In the genomic region with DNA sequence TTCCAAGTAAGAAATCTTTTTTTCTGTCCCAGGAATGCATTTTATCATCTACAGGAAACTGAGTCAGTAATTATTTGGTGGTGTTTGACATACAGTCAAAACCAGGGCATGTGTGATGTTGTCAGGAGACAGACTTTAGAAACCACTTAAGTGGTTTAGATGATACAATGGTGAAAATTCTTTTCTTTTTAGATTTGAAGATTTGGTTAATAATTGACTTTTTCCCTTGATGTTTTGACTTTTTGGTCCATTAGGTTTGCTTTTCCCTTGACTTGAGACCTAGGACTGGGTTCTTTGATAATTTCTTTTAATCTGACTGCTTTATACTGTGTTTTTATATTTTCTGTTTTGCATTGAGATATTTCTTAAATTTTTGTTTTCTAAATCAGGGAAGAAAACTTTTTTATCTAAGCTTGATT, we compare ENCODE assay signal across 18 cellular contexts.
DNase-seq lines count a peak whose midpoint lies in the region; ATAC-seq and TF ChIP-seq lines count a peak whose summit lies in the region.
"Had no signal": no experiment of that assay in that cellular context is flagged by ENCODE, and none has a peak within 500 bp of the region (broad histone marks: within the 10 kb centered on the region; RNA-seq: fewer than 3 reads in every experiment).

No MANE protein-coding gene starts in this region.

- no peak for TF ChIP-seq EP300 in SK-N-SH (IDR thresholded peaks at IDR 0.05; ENCODE audit: borderline replicate concordance in 1 of 2, low read depth in 1 of 2, low read length in 1 of 2)

- H3K9me3 ChIP-seq in SK-N-SH = no peaks in the 10 kb centered on the region
- no peaks in the 10 kb centered on the region for H3K9me3 ChIP-seq in fibroblast of lung (ENCODE audit: control insufficient read depth, insufficient read depth, low read depth, low read length)
- no peaks in the 10 kb centered on the region for H3K9me3 ChIP-seq in testis
- H3K9me3 ChIP-seq: BLaER1 treated with 17β-estradiol and CSF1 and Interleukin-3, amounts not matched to agents 10 nM and 100 nM; Peyer's patch had no signal

- H3K9ac ChIP-seq in SK-N-SH = no peak overlapping the region
- H3K9ac ChIP-seq in fibroblast of lung (ENCODE audit: insufficient read depth, low read length) = no peak overlapping the region
- H3K9ac ChIP-seq: BLaER1 treated with 17β-estradiol and CSF1 and Interleukin-3, amounts not matched to agents 10 nM and 100 nM had no signal

- no peak for TF ChIP-seq POLR2A in testis (IDR thresholded peaks at IDR 0.05)

- no peak for ATAC-seq in SK-N-SH treated with all-trans-retinoic acid at 6 μM for 48 hours
- ATAC-seq: GM12878, HCT116 had no signal

- no peak overlapping the region for H3K27ac ChIP-seq in SK-N-SH (ENCODE audit: low read depth in 2 of 2, low read length in 1 of 2)
- H3K27ac ChIP-seq in fibroblast of lung (ENCODE audit: insufficient read depth, low read length) = no peak overlapping the region
- H3K27ac ChIP-seq in substantia nigra (ENCODE audit: low read depth, low read length, poor library complexity, severe bottlenecking) = peak overlapping the region; percentile 89
- H3K27ac ChIP-seq in testis = no peak overlapping the region
- H3K27ac ChIP-seq: BLaER1 treated with 17β-estradiol and CSF1 and Interleukin-3, amounts not matched to agents 10 nM and 100 nM; Peyer's patch had no signal

- H3K36me3 ChIP-seq in SK-N-SH (replicated peaks in 1 of 2; ENCODE audit: control insufficient read depth in 1 of 2, insufficient read depth in 2 of 2, low read length in 1 of 2) (no peaks in the 10 kb centered on the region), fibroblast of lung (ENCODE audit: control insufficient read depth, insufficient read depth, low read length) (no peaks in the 10 kb centered on the region), testis (ENCODE audit: low read depth, missing control alignments) (no peaks in the 10 kb centered on the region)
- H3K36me3 ChIP-seq: BLaER1 treated with 17β-estradiol and CSF1 and Interleukin-3, amounts not matched to agents 10 nM and 100 nM; Peyer's patch had no signal

- intact Hi-C loops in testis (cut with DNase I; ENCODE audit: low total_unique reads) = no loop called here

- no peaks in the 10 kb centered on the region for H3K79me2 ChIP-seq in SK-N-SH (ENCODE audit: insufficient read depth)
- H3K79me2 ChIP-seq in fibroblast of lung (ENCODE audit: control insufficient read depth, insufficient read depth, low read length) = no peaks in the 10 kb centered on the region

- POLR2A ChIA-PET in SK-N-SH (lab: Yijun Ruan, JAX) = no interaction called here

- H3K27me3 ChIP-seq in SK-N-SH (ENCODE audit: insufficient read depth) = no peaks in the 10 kb centered on the region
- no peaks in the 10 kb centered on the region for H3K27me3 ChIP-seq in fibroblast of lung (ENCODE audit: control insufficient read depth, insufficient read depth, low read length)
- no peaks in the 10 kb centered on the region for H3K27me3 ChIP-seq in testis
- H3K27me3 ChIP-seq: BLaER1 treated with 17β-estradiol and CSF1 and Interleukin-3, amounts not matched to agents 10 nM and 100 nM; Peyer's patch had no signal

- TF ChIP-seq CTCF in SK-N-SH (IDR thresholded peaks at IDR 0.05) (no peak), fibroblast of lung (conservative IDR thresholded peaks at IDR 0.05 in 1 of 2, IDR thresholded peaks at IDR 0.05 in 1 of 2; ENCODE audit: low read depth in 1 of 2, low read length in 2 of 2) (no peak), testis (IDR thresholded peaks at IDR 0.05) (no peak), GM13977 (IDR thresholded peaks at IDR 0.05; ENCODE audit: extremely low read depth, insufficient read depth, missing control alignments) (no peak)

- no peak for TF ChIP-seq RAD21 in SK-N-SH (IDR thresholded peaks at IDR 0.05; ENCODE audit: low read length)

- CTCF ChIA-PET in SK-N-SH (lab: Yijun Ruan, JAX) = interaction anchor here (0.7 to 1.3 kb wide), 2 partner anchors 34 to 150 kb away, joined by 3 read pairs; no protein-coding TSS in a partner anchor

- no peaks in the 10 kb centered on the region; a peak in 1 of 4 replicates for H3K4me1 ChIP-seq in SK-N-SH (ENCODE audit: control insufficient read depth in 1 of 2, insufficient read depth in 2 of 2, low read depth in 1 of 2, low read length in 1 of 2)
- H3K4me1 ChIP-seq in fibroblast of lung (ENCODE audit: control insufficient read depth, extremely low read depth, insufficient read depth, low read length) = no peaks in the 10 kb centered on the region
- no peaks in the 10 kb centered on the region for H3K4me1 ChIP-seq in testis
- H3K4me1 ChIP-seq: BLaER1 treated with 17β-estradiol and CSF1 and Interleukin-3, amounts not matched to agents 10 nM and 100 nM; Peyer's patch had no signal

- H3K9me2 ChIP-seq in SK-N-SH = no peaks in the 10 kb centered on the region

- DNase-seq in SK-N-SH = no peak
- DNase-seq in amniotic epithelial cell (ENCODE audit: low read depth) = peak; percentile 16
- peak in 1 of 2 donors; percentile 68 for DNase-seq in fibroblast of lung (ENCODE audit: low read depth in 2 of 2)
- no peak for DNase-seq in substantia nigra (lab: John Stamatoyannopoulos, UW)
- DNase-seq in testis = no peak
- DNase-seq in GM13977 (ENCODE audit: low spot score) = no peak
- DNase-seq in SHP77 (lab: John Stamatoyannopoulos, UW) = no peak
- DNase-seq: 8988T, IMR-90, Kasumi-1, NCI-H1417, NCI-H2029 treated with DMSO at 0.1 percent for 48 hours, NCI-H510A treated with DMSO at 0.1 percent for 48 hours, Peyer's patch had no signal

- H4K20me1 ChIP-seq in SK-N-SH (ENCODE audit: insufficient read depth) = no peaks in the 10 kb centered on the region
- H4K20me1 ChIP-seq in fibroblast of lung (ENCODE audit: control insufficient read depth, extremely low read depth, insufficient read depth, low read length) = no peaks in the 10 kb centered on the region
- H4K20me1 ChIP-seq: BLaER1 treated with 17β-estradiol and CSF1 and Interleukin-3, amounts not matched to agents 10 nM and 100 nM had no signal

- no peak overlapping the region for H3K4me2 ChIP-seq in SK-N-SH
- H3K4me2 ChIP-seq in fibroblast of lung (ENCODE audit: extremely low read depth, insufficient read depth, low read length) = peak overlapping the region; percentile 5
- H3K4me2 ChIP-seq: BLaER1 treated with 17β-estradiol and CSF1 and Interleukin-3, amounts not matched to agents 10 nM and 100 nM had no signal

- H2AFZ ChIP-seq in SK-N-SH (ENCODE audit: low read depth) (no peak overlapping the region), fibroblast of lung (ENCODE audit: low read length) (no peak overlapping the region)

- H3K4me3 ChIP-seq in SK-N-SH (ENCODE audit: low read depth in 2 of 2, low read length in 1 of 2) (no peak overlapping the region), fibroblast of lung (replicated peaks in 1 of 4; ENCODE audit: control extremely low read depth in 1 of 4, insufficient read depth in 1 of 4, low read depth in 3 of 4, low read length in 4 of 4) (no peak overlapping the region), testis (no peak overlapping the region)
- H3K4me3 ChIP-seq: BLaER1 treated with 17β-estradiol and CSF1 and Interleukin-3, amounts not matched to agents 10 nM and 100 nM; GM12878; Peyer's patch had no signal

- no peaks in the 10 kb centered on the region for H3F3A ChIP-seq in SK-N-SH (replicated peaks; ENCODE audit: insufficient read depth)

- in situ Hi-C loops in GM13977 (cut with MboI; ENCODE audit: low pct_unique_long_range_greater_than_20kb, low sequenced_read_pairs, unreplicated experiment) = no loop called here

TF ChIP-seq in SK-N-SH treated with all-trans-retinoic acid at 6 μM for 48 hours, 23 proteins besides CTCF, POLR2A, EP300 and RAD21:
- TF ChIP-seq ZFP3 (CRISPR knock-in tag; IDR thresholded peaks at IDR 0.05) (no peak), ISL1 (CRISPR knock-in tag; IDR thresholded peaks at IDR 0.05) (peak; percentile 53)

TF ChIP-seq in SK-N-SH, 30 proteins besides CTCF, POLR2A, EP300 and RAD21:
- TF ChIP-seq TCF12 (IDR thresholded peaks at IDR 0.05) (no peak), GABPA (IDR thresholded peaks at IDR 0.05; ENCODE audit: low read depth) (no peak), JUND (IDR thresholded peaks at IDR 0.05) (no peak), MXI1 (IDR thresholded peaks at IDR 0.05; ENCODE audit: low read depth, low read length) (no peak), TEAD4 (IDR thresholded peaks at IDR 0.05; ENCODE audit: borderline replicate concordance, insufficient read depth) (no peak), FOXJ3 (CRISPR knock-in tag; IDR thresholded peaks at IDR 0.05) (no peak), EZH2phosphoT487 (IDR thresholded peaks at IDR 0.05; ENCODE audit: borderline replicate concordance, low read depth) (no peak), RFX5 (IDR thresholded peaks at IDR 0.05; ENCODE audit: low read length) (no peak), CHD2 (IDR thresholded peaks at IDR 0.05; ENCODE audit: low read length, partially characterized antibody) (no peak), POLR2AphosphoS5 (IDR thresholded peaks at IDR 0.05; ENCODE audit: low read depth, low read length) (no peak), FOXM1 (IDR thresholded peaks at IDR 0.05; ENCODE audit: low read depth) (no peak), GATA2 (CRISPR knock-in tag; IDR thresholded peaks at IDR 0.05) (no peak), TAF1 (IDR thresholded peaks at IDR 0.05; ENCODE audit: borderline replicate concordance, low read depth, low read length) (no peak), SIN3A (IDR thresholded peaks at IDR 0.05; ENCODE audit: borderline replicate concordance, low read depth, low read length) (no peak), SMC3 (IDR thresholded peaks at IDR 0.05; ENCODE audit: low read depth, low read length) (no peak), RCOR1 (IDR thresholded peaks at IDR 0.05; ENCODE audit: low read length) (no peak)
- TF ChIP-seq, protein P1, sequence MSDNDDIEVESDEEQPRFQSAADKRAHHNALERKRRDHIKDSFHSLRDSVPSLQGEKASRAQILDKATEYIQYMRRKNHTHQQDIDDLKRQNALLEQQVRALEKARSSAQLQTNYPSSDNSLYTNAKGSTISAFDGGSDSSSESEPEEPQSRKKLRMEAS (IDR thresholded peaks at IDR 0.05; ENCODE audit: low read depth) = no peak
- TF ChIP-seq, protein P2, sequence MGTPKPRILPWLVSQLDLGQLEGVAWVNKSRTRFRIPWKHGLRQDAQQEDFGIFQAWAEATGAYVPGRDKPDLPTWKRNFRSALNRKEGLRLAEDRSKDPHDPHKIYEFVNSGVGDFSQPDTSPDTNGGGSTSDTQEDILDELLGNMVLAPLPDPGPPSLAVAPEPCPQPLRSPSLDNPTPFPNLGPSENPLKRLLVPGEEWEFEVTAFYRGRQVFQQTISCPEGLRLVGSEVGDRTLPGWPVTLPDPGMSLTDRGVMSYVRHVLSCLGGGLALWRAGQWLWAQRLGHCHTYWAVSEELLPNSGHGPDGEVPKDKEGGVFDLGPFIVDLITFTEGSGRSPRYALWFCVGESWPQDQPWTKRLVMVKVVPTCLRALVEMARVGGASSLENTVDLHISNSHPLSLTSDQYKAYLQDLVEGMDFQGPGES (IDR thresholded peaks at IDR 0.05; ENCODE audit: low read depth, low read length) = no peak
